In genomic region chr16:1707193-1707790, GRCh38 we compare ENCODE assay signal across 8 cellular contexts. TPM values are rescaled to one million over a fixed set of nuclear protein-coding genes. Genes with fewer than 3 reads are reported as not detected.
DNase-seq lines count a peak whose midpoint lies in the region; ATAC-seq, FAIRE-seq and TF ChIP-seq lines count a peak whose summit lies in the region.

No MANE protein-coding gene starts in this region.

- H3K27me3 Mint-ChIP-seq in CD4-positive, CD25-positive, alpha-beta regulatory T cell: no peaks in the 10 kb centered on the region
- no peaks in the 10 kb centered on the region for H3K27me3 Mint-ChIP-seq in stimulated activated memory B cell treated with anti-CD40 and anti-IgM and Interleukin-4, amounts not matched to agents 10 μg/mL and 1 μg/mL and 100 μg/mL, for 72 hours

- peak overlapping the region; percentile 92 for H3K4me2 ChIP-seq in keratinocyte (ENCODE audit: control insufficient read depth, extremely low read depth, insufficient read depth, low read depth, low read length)

- peaks cover 51% of the 10 kb centered on the region for H3K79me2 ChIP-seq in keratinocyte (ENCODE audit: control insufficient read depth, insufficient read depth, low read length)

- H4K20me1 ChIP-seq in keratinocyte (ENCODE audit: control insufficient read depth, extremely low read depth, insufficient read depth, low read length): no peaks in the 10 kb centered on the region

- H3K36me3 ChIP-seq in CD4-positive, CD25-positive, alpha-beta regulatory T cell (ENCODE audit: control insufficient read depth, insufficient read depth, low read length): peaks cover 3% of the 10 kb centered on the region
- H3K36me3 ChIP-seq in body of pancreas (replicated peaks in 1 of 2; ENCODE audit: insufficient read depth in 1 of 2, low read depth in 2 of 2) (no peaks in the 10 kb centered on the region), keratinocyte (ENCODE audit: control insufficient read depth in 2 of 2, extremely low read depth in 1 of 2, insufficient read depth in 2 of 2, low read length in 2 of 2) (peaks cover 3 to 4% of the 10 kb centered on the region in 2 experiments)

- intact Hi-C loops in body of pancreas (cut with DNase I): no loop called here

- FAIRE-seq in keratinocyte (lab: Jason Lieb, UNC) (peak; percentile 67), D721Med (lab: Jason Lieb, UNC) (no peak)

- no peak for ATAC-seq in CD4-positive, CD25-positive, alpha-beta regulatory T cell (ENCODE audit: low read depth in 2 of 2)
- no peak for ATAC-seq in body of pancreas
- no peak for ATAC-seq in stimulated activated memory B cell treated with anti-CD40 and anti-IgM and Interleukin-4, amounts not matched to agents 10 μg/mL and 1 μg/mL and 100 μg/mL, for 72 hours

- peaks cover 0 to 1% (median 0%) of the 10 kb centered on the region in 7 donors for H3K9me3 Mint-ChIP-seq in CD4-positive, CD25-positive, alpha-beta regulatory T cell
- H3K9me3 Mint-ChIP-seq in stimulated activated memory B cell treated with anti-CD40 and anti-IgM and Interleukin-4, amounts not matched to agents 10 μg/mL and 1 μg/mL and 100 μg/mL, for 72 hours: no peaks in the 10 kb centered on the region

- DNase-seq in CD4-positive, CD25-positive, alpha-beta regulatory T cell: peak in 2 of 3 donors; percentile 13 to 41
- DNase-seq in LHCN-M2 (ENCODE audit: low read depth) (peak; percentile 42), body of pancreas (peak; percentile 28 to 42 (median 32)), keratinocyte (ENCODE audit: low read depth, low spot score) (no peak), NCI-H1930 (lab: John Stamatoyannopoulos, UW) (no peak), NCI-H1436 (lab: John Stamatoyannopoulos, UW) (no peak), D721Med (ENCODE audit: insufficient read length, low spot score) (no peak)

- peak overlapping the region; percentile 86 to 97 (median 89) for H3K4me3 Mint-ChIP-seq in CD4-positive, CD25-positive, alpha-beta regulatory T cell
- peak overlapping the region; percentile 85 for H3K4me3 Mint-ChIP-seq in stimulated activated memory B cell treated with anti-CD40 and anti-IgM and Interleukin-4, amounts not matched to agents 10 μg/mL and 1 μg/mL and 100 μg/mL, for 72 hours

- H2AFZ ChIP-seq in keratinocyte (ENCODE audit: control insufficient read depth, low read length): no peak overlapping the region

- H3K4me1 Mint-ChIP-seq in CD4-positive, CD25-positive, alpha-beta regulatory T cell: peaks cover 9 to 54% (median 22%) of the 10 kb centered on the region in 4 donors
- peaks cover 43% of the 10 kb centered on the region for H3K4me1 Mint-ChIP-seq in stimulated activated memory B cell treated with anti-CD40 and anti-IgM and Interleukin-4, amounts not matched to agents 10 μg/mL and 1 μg/mL and 100 μg/mL, for 72 hours

- peaks cover 31% of the 10 kb centered on the region for H3K4me1 ChIP-seq in CD4-positive, CD25-positive, alpha-beta regulatory T cell (ENCODE audit: control insufficient read depth, insufficient read depth, low read length, poor library complexity, severe bottlenecking)
- peaks cover 30% of the 10 kb centered on the region for H3K4me1 ChIP-seq in body of pancreas
- peaks cover 27% of the 10 kb centered on the region for H3K4me1 ChIP-seq in keratinocyte (ENCODE audit: control insufficient read depth, extremely low read depth, insufficient read depth, low read length)

- H3K4me3 ChIP-seq in CD4-positive, CD25-positive, alpha-beta regulatory T cell (ENCODE audit: low read depth, low read length): peak overlapping the region; percentile 85
- H3K4me3 ChIP-seq in body of pancreas (peak overlapping the region; percentile 63 to 81), keratinocyte (ENCODE audit: control insufficient read depth in 2 of 3, extremely low read depth in 1 of 3, insufficient read depth in 2 of 3, low read depth in 1 of 3, low read length in 3 of 3) (peak overlapping the region; percentile 80 to 93 (median 89))

- no peaks in the 10 kb centered on the region for H3K9me3 ChIP-seq in CD4-positive, CD25-positive, alpha-beta regulatory T cell (ENCODE audit: control insufficient read depth in 2 of 2, low read length in 2 of 2)
- H3K9me3 ChIP-seq in body of pancreas: no peaks in the 10 kb centered on the region
- H3K9me3 ChIP-seq in keratinocyte (ENCODE audit: control insufficient read depth, low read depth, low read length): no peaks in the 10 kb centered on the region

- peak overlapping the region; percentile 84 for H3K27ac ChIP-seq in CD4-positive, CD25-positive, alpha-beta regulatory T cell (ENCODE audit: insufficient read depth, low read length, poor library complexity, severe bottlenecking)
- H3K27ac ChIP-seq in body of pancreas (peak overlapping the region in 3 of 4 donors; percentile 71 to 92 (median 89)), keratinocyte (ENCODE audit: control insufficient read depth, insufficient read depth, low read length) (peak overlapping the region; percentile 74)

- WGBS in body of pancreas, 2 donors: 1 to 6% methylated on average over 11 to 16 of the region's 16 CpGs

- H3K27ac Mint-ChIP-seq in CD4-positive, CD25-positive, alpha-beta regulatory T cell: peak overlapping the region in 2 of 3 donors; percentile 85 to 90
- H3K27ac Mint-ChIP-seq in stimulated activated memory B cell treated with anti-CD40 and anti-IgM and Interleukin-4, amounts not matched to agents 10 μg/mL and 1 μg/mL and 100 μg/mL, for 72 hours: peak overlapping the region; percentile 100

- dilution Hi-C loops in keratinocyte (cut with MboI; ENCODE audit: extremely low pct_ligation_motif_present, low sequenced_read_pairs): no loop called here

- TF ChIP-seq CTCF in body of pancreas (IDR thresholded peaks at IDR 0.05) (no peak), keratinocyte (optimal IDR thresholded peaks at IDR 0.05 in 1 of 3, IDR thresholded peaks at IDR 0.05 in 1 of 3, conservative IDR thresholded peaks at IDR 0.05 in 1 of 3; ENCODE audit: extremely low read depth in 1 of 3, insufficient read depth in 2 of 3, low read length in 3 of 3) (peak in 1 of 3 experiments; percentile 12), D721Med (IDR thresholded peaks at IDR 0.05; ENCODE audit: insufficient read depth, missing control alignments) (no peak)

- H3K9me1 ChIP-seq in keratinocyte (ENCODE audit: control insufficient read depth, extremely low read depth, insufficient read depth, low read length): peaks cover 2% of the 10 kb centered on the region

- H3K9ac ChIP-seq in keratinocyte (ENCODE audit: control insufficient read depth, extremely low read depth, insufficient read depth, low read length): peak overlapping the region; percentile 73

- no peak for TF ChIP-seq POLR2A in body of pancreas (IDR thresholded peaks at IDR 0.05)

- no peaks in the 10 kb centered on the region for H3K27me3 ChIP-seq in CD4-positive, CD25-positive, alpha-beta regulatory T cell (ENCODE audit: control insufficient read depth, insufficient read depth, low read length)
- H3K27me3 ChIP-seq in body of pancreas (no peaks in the 10 kb centered on the region), keratinocyte (ENCODE audit: control insufficient read depth, extremely low read depth, insufficient read depth, low read length) (no peaks in the 10 kb centered on the region)

- peaks cover 3% of the 10 kb centered on the region for H3K36me3 Mint-ChIP-seq in CD4-positive, CD25-positive, alpha-beta regulatory T cell
- H3K36me3 Mint-ChIP-seq in stimulated activated memory B cell treated with anti-CD40 and anti-IgM and Interleukin-4, amounts not matched to agents 10 μg/mL and 1 μg/mL and 100 μg/mL, for 72 hours: peaks cover 6% of the 10 kb centered on the region

RNA-seq across cellular contexts. Expression of gene MAPK8IP3, which starts 1.3 kb away (rescaled TPM):
- total RNA-seq in CD4-positive, CD25-positive, alpha-beta regulatory T cell: 222 TPM
- polyA plus RNA-seq in CD4-positive, CD25-positive, alpha-beta regulatory T cell: 1 to 10 TPM in 3 of 4 donors, under 1 TPM in 1; 0.79 to 2.2 (median 1.2) TPM
- total RNA-seq in LHCN-M2 (2014; rRNA removed) (45.9 and 55.4 TPM in 2 replicates), body of pancreas (100 to 1,000 TPM in 1 of 2 donors, 10 to 100 TPM in 1; 79.9 to 103 TPM)
- 31.4 TPM for polyA plus RNA-seq in LHCN-M2 (2012)
- 8.3 to 23.3 TPM (median 11.7 TPM) in 3 replicates for polyA plus RNA-seq in keratinocyte
- 12.2 TPM for polyA plus RNA-seq in keratinocyte (2011; ENCODE audit: low read depth)
- 1.7 and 4.2 TPM in 2 replicates for polyA plus RNA-seq in keratinocyte (2011; cell fraction: cytosol; rRNA removed)
- 77.9 and 107 TPM in 2 replicates for polyA plus RNA-seq in keratinocyte (2011; cell fraction: nucleus; rRNA removed)
- 16.0 and 18.7 TPM in 2 replicates for polyA plus RNA-seq in keratinocyte (2012; ENCODE audit: low replicate concordance)
- polyA minus RNA-seq in keratinocyte: 22.4 to 33.9 TPM (median 28.8 TPM) in 3 replicates
- polyA minus RNA-seq in keratinocyte (2011; cell fraction: cytosol; rRNA and poly(A)+ RNA removed): 13.6 TPM
- 35.7 and 44.6 TPM in 2 replicates for polyA minus RNA-seq in keratinocyte (2011; cell fraction: nucleus; rRNA and poly(A)+ RNA removed)

RNA-seq across cellular contexts. Expression of gene JPT2, which starts 29.2 kb away (rescaled TPM):
- 13.7 TPM for total RNA-seq in CD4-positive, CD25-positive, alpha-beta regulatory T cell
- polyA plus RNA-seq in CD4-positive, CD25-positive, alpha-beta regulatory T cell: 10 to 100 TPM in 2 of 4 donors, 1 to 10 TPM in 2; 9.7 to 13.9 (median 10.2) TPM
- total RNA-seq in LHCN-M2 (2014; rRNA removed) (59.1 and 62.8 TPM in 2 replicates), body of pancreas (10 to 100 TPM; 15.5 to 24.4 TPM)
- polyA plus RNA-seq in LHCN-M2 (2012): 49.4 TPM
- 108 to 198 TPM (median 166 TPM) in 3 replicates for polyA plus RNA-seq in keratinocyte
- 134 TPM for polyA plus RNA-seq in keratinocyte (2011; ENCODE audit: low read depth)
- polyA plus RNA-seq in keratinocyte (2011; cell fraction: cytosol; rRNA removed): 92.6 and 124 TPM in 2 replicates
- 76.0 and 90.7 TPM in 2 replicates for polyA plus RNA-seq in keratinocyte (2011; cell fraction: nucleus; rRNA removed)
- polyA plus RNA-seq in keratinocyte (2012; ENCODE audit: low replicate concordance): 46.4 and 131 TPM in 2 replicates
- 67.2 to 91.0 TPM (median 76.4 TPM) in 3 replicates for polyA minus RNA-seq in keratinocyte
- polyA minus RNA-seq in keratinocyte (2011; cell fraction: cytosol; rRNA and poly(A)+ RNA removed): 88.4 TPM
- 33.7 and 62.7 TPM in 2 replicates for polyA minus RNA-seq in keratinocyte (2011; cell fraction: nucleus; rRNA and poly(A)+ RNA removed)

Comparison
In these comparisons a context has a peak if more than half of its experiments do, and no peak if none do; other contexts are left out.
1. DNase-seq: peak in CD4-positive, CD25-positive, alpha-beta regulatory T cell (2 of 3), LHCN-M2 (single experiment) and body of pancreas (4 of 4); none in keratinocyte (single experiment), NCI-H1930 (0 of 2), NCI-H1436 (single experiment) and D721Med (single experiment).
2. Peak in every context shown above with its lines, with median percentiles within 50 percentile points of each other: H3K27ac ChIP-seq and H3K4me3 ChIP-seq.